ENCODE assay signal across 16 cellular contexts in genomic region chr10:22278441-22278782, GRCh38.
"Had no signal": no experiment of that assay in that cellular context is flagged by ENCODE, and none has a peak within 500 bp of the region (broad histone marks: within the 10 kb centered on the region; RNA-seq: fewer than 3 reads in every experiment).

No MANE protein-coding gene starts in this region.

- ATAC-seq: activated CD4-positive, alpha-beta T cell treated with anti-CD3 and anti-CD28 coated beads for 36 hours; activated CD8-positive, alpha-beta memory T cell treated with anti-CD3 and anti-CD28 coated beads, Interleukin-2, amount 10 ng/mL, durations not matched to agents 7 days and 5 days; natural killer cell; stimulated activated effector memory CD8-positive, alpha-beta T cell treated with anti-CD3 and anti-CD28 coated beads, Interleukin-12 subunit alpha, Interleukin-12 subunit beta, amount 100 ng/mL, for 72 hours; WTC11 had no signal

- H3K36me3 Mint-ChIP-seq: activated CD8-positive, alpha-beta memory T cell treated with anti-CD3 and anti-CD28 coated beads, Interleukin-2, amount 10 ng/mL, durations not matched to agents 7 days and 5 days; activated naive CD8-positive, alpha-beta T cell treated with anti-CD3 and anti-CD28 coated beads for 36 hours; natural killer cell; stimulated activated effector memory CD8-positive, alpha-beta T cell treated with anti-CD3 and anti-CD28 coated beads, Interleukin-12 subunit alpha, Interleukin-12 subunit beta, amount 100 ng/mL, for 72 hours; WTC11 had no signal

- H3K79me2 ChIP-seq: parathyroid adenoma had no signal

- DNase-seq: activated CD4-positive, alpha-beta memory T cell treated with anti-CD3 and anti-CD28 coated beads, Interleukin-2, amount 10 ng/mL, durations not matched to agents 7 days and 5 days; activated CD4-positive, alpha-beta T cell treated with anti-CD3 and anti-CD28 coated beads for 36 hours; activated CD8-positive, alpha-beta memory T cell treated with anti-CD3 and anti-CD28 coated beads, Interleukin-2, amount 10 ng/mL, durations not matched to agents 7 days and 5 days; activated naive CD8-positive, alpha-beta T cell treated with anti-CD3 and anti-CD28 coated beads for 36 hours; amniotic stem cell; effector CD4-positive, alpha-beta T cell; natural killer cell; sigmoid colon; stimulated activated CD4-positive, alpha-beta T cell treated with anti-CD3 and anti-CD28 coated beads, Interleukin-4, amount 100 ng/mL, for 24 hours had no signal

- H3K4me1 ChIP-seq: esophagus muscularis mucosa, parathyroid adenoma, sigmoid colon had no signal

- H3K9ac ChIP-seq: parathyroid adenoma had no signal

- H3K9me3 ChIP-seq: esophagus muscularis mucosa, neutrophil, sigmoid colon, thoracic aorta had no signal

- H3K27ac Mint-ChIP-seq: activated CD4-positive, alpha-beta memory T cell treated with anti-CD3 and anti-CD28 coated beads, Interleukin-2, amount 10 ng/mL, durations not matched to agents 7 days and 5 days; activated CD4-positive, alpha-beta T cell treated with anti-CD3 and anti-CD28 coated beads for 36 hours; activated CD8-positive, alpha-beta memory T cell treated with anti-CD3 and anti-CD28 coated beads, Interleukin-2, amount 10 ng/mL, durations not matched to agents 7 days and 5 days; activated naive CD8-positive, alpha-beta T cell treated with anti-CD3 and anti-CD28 coated beads for 36 hours; natural killer cell; stimulated activated effector memory CD8-positive, alpha-beta T cell treated with anti-CD3 and anti-CD28 coated beads, Interleukin-12 subunit alpha, Interleukin-12 subunit beta, amount 100 ng/mL, for 72 hours; T-helper 2 cell treated with Interferon-gamma antibody and Interleukin-4, amounts not matched to agents 5 μg/mL and 100 μg/mL, for 36 hours; WTC11 had no signal

- H2AFZ ChIP-seq: parathyroid adenoma had no signal

- H3K9me3 Mint-ChIP-seq: activated CD4-positive, alpha-beta memory T cell treated with anti-CD3 and anti-CD28 coated beads, Interleukin-2, amount 10 ng/mL, durations not matched to agents 7 days and 5 days; activated naive CD8-positive, alpha-beta T cell treated with anti-CD3 and anti-CD28 coated beads for 36 hours; natural killer cell; stimulated activated effector memory CD8-positive, alpha-beta T cell treated with anti-CD3 and anti-CD28 coated beads, Interleukin-12 subunit alpha, Interleukin-12 subunit beta, amount 100 ng/mL, for 72 hours; T-helper 2 cell treated with Interferon-gamma antibody and Interleukin-4, amounts not matched to agents 5 μg/mL and 100 μg/mL, for 36 hours; WTC11 had no signal

- H3K4me3 ChIP-seq: esophagus muscularis mucosa, sigmoid colon, thoracic aorta had no signal

- H3K27me3 ChIP-seq: sigmoid colon had no signal

- H3K27ac ChIP-seq: esophagus muscularis mucosa, neutrophil, parathyroid adenoma, sigmoid colon, thoracic aorta had no signal

- H3K4me3 Mint-ChIP-seq: activated CD4-positive, alpha-beta memory T cell treated with anti-CD3 and anti-CD28 coated beads, Interleukin-2, amount 10 ng/mL, durations not matched to agents 7 days and 5 days; activated CD4-positive, alpha-beta T cell treated with anti-CD3 and anti-CD28 coated beads for 36 hours; activated CD8-positive, alpha-beta memory T cell treated with anti-CD3 and anti-CD28 coated beads, Interleukin-2, amount 10 ng/mL, durations not matched to agents 7 days and 5 days; activated naive CD8-positive, alpha-beta T cell treated with anti-CD3 and anti-CD28 coated beads for 36 hours; natural killer cell; stimulated activated effector memory CD8-positive, alpha-beta T cell treated with anti-CD3 and anti-CD28 coated beads, Interleukin-12 subunit alpha, Interleukin-12 subunit beta, amount 100 ng/mL, for 72 hours; T-helper 2 cell treated with Interferon-gamma antibody and Interleukin-4, amounts not matched to agents 5 μg/mL and 100 μg/mL, for 36 hours; WTC11 had no signal

- H3K4me1 Mint-ChIP-seq: activated CD4-positive, alpha-beta memory T cell treated with anti-CD3 and anti-CD28 coated beads, Interleukin-2, amount 10 ng/mL, durations not matched to agents 7 days and 5 days; activated CD4-positive, alpha-beta T cell treated with anti-CD3 and anti-CD28 coated beads for 36 hours; activated CD8-positive, alpha-beta memory T cell treated with anti-CD3 and anti-CD28 coated beads, Interleukin-2, amount 10 ng/mL, durations not matched to agents 7 days and 5 days; activated naive CD8-positive, alpha-beta T cell treated with anti-CD3 and anti-CD28 coated beads for 36 hours; natural killer cell; stimulated activated effector memory CD8-positive, alpha-beta T cell treated with anti-CD3 and anti-CD28 coated beads, Interleukin-12 subunit alpha, Interleukin-12 subunit beta, amount 100 ng/mL, for 72 hours had no signal

- H3K36me3 ChIP-seq: esophagus muscularis mucosa, neutrophil, sigmoid colon, thoracic aorta had no signal
